ENCODE assay signal across 15 cellular contexts in the genomic region with DNA sequence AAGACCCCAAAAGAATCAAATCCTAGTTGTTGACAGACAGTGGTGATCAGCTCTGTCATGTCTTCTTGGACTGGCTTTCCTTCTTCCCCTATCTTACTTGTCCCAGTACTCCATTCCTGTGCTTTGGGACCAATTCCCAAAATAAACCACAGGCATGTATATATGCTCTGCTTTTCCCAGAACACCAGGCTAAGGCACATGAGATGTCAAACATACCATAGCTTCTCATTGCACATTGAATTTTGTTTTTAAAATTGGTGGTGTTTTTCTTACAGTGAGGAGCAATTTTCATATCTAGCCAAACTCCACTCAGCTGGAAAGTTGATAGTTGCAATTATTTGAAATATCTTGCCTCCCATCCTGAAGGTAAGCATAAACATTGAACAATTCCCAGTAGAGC.
DNase-seq lines count a peak whose midpoint lies in the region; ATAC-seq and TF ChIP-seq lines count a peak whose summit lies in the region.
"Had no signal": no experiment of that assay in that cellular context is flagged by ENCODE, and none has a peak within 500 bp of the region (broad histone marks: within the 10 kb centered on the region; RNA-seq: fewer than 3 reads in every experiment).

No MANE protein-coding gene starts in this region.

- TF ChIP-seq CTCF in choroid plexus epithelial cell (conservative IDR thresholded peaks at IDR 0.05; ENCODE audit: low read depth, low read length), result no peak

- no peak overlapping the region for H3K4me3 ChIP-seq in choroid plexus epithelial cell (ENCODE audit: low read depth, low read length)
- H3K4me3 ChIP-seq: BLaER1 treated with 17β-estradiol and CSF1 and Interleukin-3, amounts not matched to agents 10 nM and 100 nM had no signal

- peak; percentile 34 for DNase-seq in DMS 273 (lab: John Stamatoyannopoulos, UW; ENCODE audit: unreplicated experiment)
- no peak for DNase-seq in DMS 273 treated with DMSO at 0.1 percent for 48 hours (lab: John Stamatoyannopoulos, UW)
- peak; percentile 11 for DNase-seq in RPMI7951 (ENCODE audit: low read depth)
- DNase-seq in choroid plexus epithelial cell (ENCODE audit: low read depth), result peak; percentile 11
- no peak for DNase-seq in activated T-cell treated with anti-CD3 and anti-CD28 coated beads for 4 hours
- no peak for DNase-seq in islet precursor cell
- DNase-seq: 8988T; Calu3; CD4-positive, alpha-beta T cell; DMS153; EL; GOT3; H9 had no signal

- ATAC-seq in HG03442 (IDR thresholded peaks at IDR 0.05; ENCODE audit: unreplicated experiment), result no peak

Comparison
In these comparisons a context has a peak if more than half of its experiments do, and no peak if none do; other contexts are left out.
1. DNase-seq: peak in DMS 273 (single experiment), RPMI7951 (single experiment) and choroid plexus epithelial cell (single experiment); none in DMS 273 treated with DMSO at 0.1 percent for 48 hours (single experiment), activated T-cell treated with anti-CD3 and anti-CD28 coated beads for 4 hours (single experiment) and islet precursor cell (single experiment).